ENCODE assay signal across 9 cellular contexts in genomic region chr5:150636391-150637244, GRCh38. TPM values are rescaled to one million over a fixed set of nuclear protein-coding genes. Genes with fewer than 3 reads are reported as not detected.
A peak's percentile ranks its signal among the peaks of the same experiment; 100 is the strongest.
DNase-seq lines count a peak whose midpoint lies in the region; ATAC-seq, FAIRE-seq and TF ChIP-seq lines count a peak whose summit lies in the region.
"Had no signal": no experiment of that assay in that cellular context is flagged by ENCODE, and none has a peak within 500 bp of the region (broad histone marks: within the 10 kb centered on the region; RNA-seq: fewer than 3 reads in every experiment).

No MANE protein-coding gene starts in this region.

- H3K27me3 Mint-ChIP-seq in HFFc6 (ENCODE audit: insufficient read depth) (peaks cover 3% of the 10 kb centered on the region), astrocyte (ENCODE audit: low read depth, unreplicated experiment) (no peaks in the 10 kb centered on the region)
- peaks cover 37% of the 10 kb centered on the region for H3K27me3 Mint-ChIP-seq in stimulated activated naive CD8-positive, alpha-beta T cell treated with anti-CD3 and anti-CD28 coated beads, Interleukin-15, amount 100 ng/mL, for 72 hours

- ATAC-seq in GM19455 (IDR thresholded peaks at IDR 0.05; ENCODE audit: unreplicated experiment), result no peak
- no peak for ATAC-seq in stimulated activated naive CD8-positive, alpha-beta T cell treated with anti-CD3 and anti-CD28 coated beads, Interleukin-15, amount 100 ng/mL, for 72 hours

- H2AFZ ChIP-seq in astrocyte (ENCODE audit: low read depth, low read length) (no peak overlapping the region), hepatocyte (no peak overlapping the region)

- FAIRE-seq in astrocyte (lab: Jason Lieb, UNC), result peak; percentile 49

- H3K4me1 ChIP-seq in astrocyte (ENCODE audit: insufficient read depth, low read length) (peaks cover 72% of the 10 kb centered on the region), hepatocyte (ENCODE audit: insufficient read depth) (peaks cover 52% of the 10 kb centered on the region)

- H3K4me3 ChIP-seq in astrocyte (ENCODE audit: insufficient read depth, low read depth, low read length) (no peak overlapping the region), hepatocyte (no peak overlapping the region)
- H3K4me3 ChIP-seq: skin epidermis had no signal

- no peaks in the 10 kb centered on the region for H4K20me1 ChIP-seq in astrocyte (ENCODE audit: insufficient read depth, low read length)
- no peaks in the 10 kb centered on the region for H4K20me1 ChIP-seq in hepatocyte (ENCODE audit: insufficient read depth, poor library complexity, severe bottlenecking)

- peaks cover 84% of the 10 kb centered on the region for H3K4me1 Mint-ChIP-seq in HFFc6 (ENCODE audit: low read depth)
- H3K4me1 Mint-ChIP-seq in astrocyte (ENCODE audit: low read depth, unreplicated experiment), result peaks cover 62% of the 10 kb centered on the region
- no peaks in the 10 kb centered on the region for H3K4me1 Mint-ChIP-seq in stimulated activated naive CD8-positive, alpha-beta T cell treated with anti-CD3 and anti-CD28 coated beads, Interleukin-15, amount 100 ng/mL, for 72 hours

- peaks cover 7% of the 10 kb centered on the region for H3K79me2 ChIP-seq in astrocyte (ENCODE audit: insufficient read depth, low read length)
- no peaks in the 10 kb centered on the region for H3K79me2 ChIP-seq in hepatocyte

- H3K36me3 ChIP-seq in astrocyte (ENCODE audit: insufficient read depth, low read length), result no peaks in the 10 kb centered on the region
- no peaks in the 10 kb centered on the region for H3K36me3 ChIP-seq in hepatocyte (replicated peaks; ENCODE audit: insufficient read depth, low read depth)

- peak overlapping the region; percentile 44 for H3K9ac ChIP-seq in astrocyte (ENCODE audit: low read length)

- no peaks in the 10 kb centered on the region for H3K36me3 Mint-ChIP-seq in HFFc6 (ENCODE audit: low read depth)
- peaks cover 7% of the 10 kb centered on the region for H3K36me3 Mint-ChIP-seq in astrocyte (ENCODE audit: low read depth, unreplicated experiment)

- H3K4me2 ChIP-seq in astrocyte (ENCODE audit: low read length) (peak overlapping the region; percentile 76), hepatocyte (peak overlapping the region; percentile 64)

- H3K27ac ChIP-seq in astrocyte (ENCODE audit: low read depth, low read length) (peak overlapping the region; percentile 75), hepatocyte (peak overlapping the region; percentile 86)

- H3K9me2 ChIP-seq in hepatocyte (replicated peaks; ENCODE audit: insufficient read depth), result no peaks in the 10 kb centered on the region

- DNase-seq in HFFc6 (peak; percentile 79), astrocyte (ENCODE audit: low read depth) (peak; percentile 71), hepatocyte (ENCODE audit: low spot score) (peak; percentile 71), stromal cell of bone marrow (ENCODE audit: low read depth) (peak; percentile 59), NOMO-1 treated with dmso at 0.1 percent for 144 hours (lab: John Stamatoyannopoulos, UW; ENCODE audit: unreplicated experiment) (no peak), GM10266 (ENCODE audit: extremely low spot score) (no peak)
- DNase-seq in stimulated activated naive CD8-positive, alpha-beta T cell treated with anti-CD3 and anti-CD28 coated beads, Interleukin-15, amount 100 ng/mL, for 72 hours, result no peak

- H3K9me3 Mint-ChIP-seq in HFFc6 (no peaks in the 10 kb centered on the region), astrocyte (ENCODE audit: unreplicated experiment) (no peaks in the 10 kb centered on the region)
- no peaks in the 10 kb centered on the region for H3K9me3 Mint-ChIP-seq in stimulated activated naive CD8-positive, alpha-beta T cell treated with anti-CD3 and anti-CD28 coated beads, Interleukin-15, amount 100 ng/mL, for 72 hours

- peak overlapping the region; percentile 81 for H3K27ac Mint-ChIP-seq in HFFc6
- H3K27ac Mint-ChIP-seq in astrocyte (ENCODE audit: unreplicated experiment), result peak overlapping the region; percentile 50
- H3K27ac Mint-ChIP-seq in stimulated activated naive CD8-positive, alpha-beta T cell treated with anti-CD3 and anti-CD28 coated beads, Interleukin-15, amount 100 ng/mL, for 72 hours, result peak overlapping the region in 1 of 2 donors; percentile 65

- H3K4me3 Mint-ChIP-seq in HFFc6 (peak overlapping the region; percentile 68), astrocyte (ENCODE audit: unreplicated experiment) (no peak overlapping the region)
- no peak overlapping the region for H3K4me3 Mint-ChIP-seq in stimulated activated naive CD8-positive, alpha-beta T cell treated with anti-CD3 and anti-CD28 coated beads, Interleukin-15, amount 100 ng/mL, for 72 hours

- H3K9me3 ChIP-seq in astrocyte (ENCODE audit: insufficient read depth, low read depth, low read length), result no peaks in the 10 kb centered on the region
- H3K9me3 ChIP-seq in hepatocyte (ENCODE audit: low read depth), result no peaks in the 10 kb centered on the region

- 66% methylated on average over 6 of the region's 6 CpGs for WGBS in hepatocyte (ENCODE audit: low lambda C conversion rate, missing lambda C conversion rate)

- TF ChIP-seq CTCF in HFFc6 (IDR thresholded peaks at IDR 0.05) (no peak), astrocyte (IDR thresholded peaks at IDR 0.05; ENCODE audit: insufficient read depth, low read depth, low read length) (no peak), hepatocyte (IDR thresholded peaks at IDR 0.05; ENCODE audit: poor library complexity) (no peak), GM10266 (IDR thresholded peaks at IDR 0.05; ENCODE audit: control insufficient read depth, insufficient read depth, low read depth, missing control alignments) (no peak)

- no peaks in the 10 kb centered on the region for H3K27me3 ChIP-seq in astrocyte (ENCODE audit: insufficient read depth, low read length)
- no peaks in the 10 kb centered on the region for H3K27me3 ChIP-seq in hepatocyte

RNA-seq across cellular contexts. Expression of gene SYNPO, which starts 3.8 kb away (rescaled TPM):
- total RNA-seq in HFFc6 (2021; fragmentation: NEBNext Ultra II Directional; extraction: Animal tissue kit (Norgen Biotek cat#: 25700)), result 10 to 100 TPM; 35.6 to 50.7 (median 47.8) TPM
- 40.2 and 68.9 TPM in 2 replicates for total RNA-seq in astrocyte
- total RNA-seq in hepatocyte, result 6.9 and 8.4 TPM in 2 replicates
- polyA plus RNA-seq in hepatocyte, result 5.3 and 7.1 TPM in 2 replicates

RNA-seq across cellular contexts. Expression of gene MYOZ3, which starts 24.4 kb away (rescaled TPM):
- under 1 TPM in 2 of 6 experiments, not detected in 4; 0.05 to 0.14 TPM for total RNA-seq in HFFc6 (2021; fragmentation: NEBNext Ultra II Directional; extraction: Animal tissue kit (Norgen Biotek cat#: 25700))
- total RNA-seq in astrocyte (5.5 and 9.4 TPM in 2 replicates), hepatocyte (0.92 and 1.1 TPM in 2 replicates)
- polyA plus RNA-seq in hepatocyte, result 0.83 and 1.8 TPM in 2 replicates

Comparison
In these comparisons a context has a peak if more than half of its experiments do, and no peak if none do; other contexts are left out.
1. DNase-seq: peak in HFFc6 (single experiment), astrocyte (single experiment), hepatocyte (single experiment) and stromal cell of bone marrow (single experiment); none in NOMO-1 treated with dmso at 0.1 percent for 144 hours (single experiment), GM10266 (single experiment) and stimulated activated naive CD8-positive, alpha-beta T cell treated with anti-CD3 and anti-CD28 coated beads, Interleukin-15, amount 100 ng/mL, for 72 hours (0 of 2).